ENCODE assay signal across 9 cellular contexts in genomic region chr18:79729611-79730010, GRCh38.
"Had no signal": no experiment of that assay in that cellular context is flagged by ENCODE, and none has a peak within 500 bp of the region (broad histone marks: within the 10 kb centered on the region; RNA-seq: fewer than 3 reads in every experiment).

No MANE protein-coding gene starts in this region.

- H3K27ac Mint-ChIP-seq: HFFc6 had no signal

- H3K27ac ChIP-seq: GM23248, HL-60 had no signal

- ATAC-seq: HCT116, HepG2 had no signal

- H3K4me1 ChIP-seq: HAP-1 had no signal

- DNase-seq: GM23248, GOT3, H7, HFFc6 had no signal

- H3K4me3 Mint-ChIP-seq: HFFc6, IgD-negative memory B cell had no signal

- FAIRE-seq: HepG2 had no signal

- H3K27me3 Mint-ChIP-seq: IgD-negative memory B cell had no signal

- H3K4me3 ChIP-seq: GM23248, HAP-1 had no signal
